In genomic region chr14:66508547-66508845, GRCh38 we compare ENCODE assay signal across 8 cellular contexts. TPM values are rescaled to one million over a fixed set of nuclear protein-coding genes. Genes with fewer than 3 reads are reported as not detected.
DNase-seq lines count a peak whose midpoint lies in the region; ATAC-seq, FAIRE-seq and TF ChIP-seq lines count a peak whose summit lies in the region.

No MANE protein-coding gene starts in this region.

- H3K27ac ChIP-seq in left lung, result peak overlapping the region; percentile 82 to 90
- peak overlapping the region; percentile 92 to 95 for H3K27ac ChIP-seq in tibial artery

- CTCF ChIA-PET in activated CD8-positive, alpha-beta memory T cell treated with anti-CD3 and anti-CD28 coated beads, Interleukin-2, amount 10 ng/mL, durations not matched to agents 7 days and 5 days (lab: Charles Lee), result interaction anchor here (0.7 to 1.9 kb wide), 2 partner anchors 10 to 149 kb away, joined by 3 to 12 read pairs; no protein-coding TSS in a partner anchor

- no peak for TF ChIP-seq POLR2A in H54 (IDR thresholded peaks at IDR 0.05; ENCODE audit: low read depth, low read length)

- TF ChIP-seq CTCF in left lung (IDR thresholded peaks at IDR 0.05), result no peak
- TF ChIP-seq CTCF in tibial artery (IDR thresholded peaks at IDR 0.05), result no peak

- no peak for DNase-seq in activated CD8-positive, alpha-beta memory T cell treated with anti-CD3 and anti-CD28 coated beads, Interleukin-2, amount 10 ng/mL, durations not matched to agents 7 days and 5 days
- DNase-seq in activated CD8-positive, alpha-beta memory T cell treated with anti-CD3 and anti-CD28 coated beads, Interleukin-2, amount 50 U/mL, for 4 hours, result no peak
- peak; percentile 8 for DNase-seq in activated T-helper 9 cell treated with anti-CD3 and anti-CD28 coated beads, Interleukin-2, amount 50 U/mL, for 16 hours (ENCODE audit: low read depth)
- DNase-seq in left lung (no peak), tibial artery (no peak), activated gamma-delta T cell treated with Interleukin-2 at 50 U/mL for 16 hours (no peak), H54 (ENCODE audit: insufficient read length, low spot score) (no peak)

- peak overlapping the region; percentile 75 for H3K27ac Mint-ChIP-seq in activated CD8-positive, alpha-beta memory T cell treated with anti-CD3 and anti-CD28 coated beads, Interleukin-2, amount 10 ng/mL, durations not matched to agents 7 days and 5 days

- peaks cover 10 to 27% of the 10 kb centered on the region in 2 donors for H3K4me1 ChIP-seq in left lung
- H3K4me1 ChIP-seq in tibial artery, result peaks cover 3 to 23% (median 8%) of the 10 kb centered on the region in 4 donors

- FAIRE-seq in H54 (lab: Jason Lieb, UNC), result no peak

- H3K36me3 ChIP-seq in left lung (no peaks in the 10 kb centered on the region), tibial artery (no peaks in the 10 kb centered on the region)

- peaks cover 56% of the 10 kb centered on the region for H3K27me3 Mint-ChIP-seq in activated CD8-positive, alpha-beta memory T cell treated with anti-CD3 and anti-CD28 coated beads, Interleukin-2, amount 10 ng/mL, durations not matched to agents 7 days and 5 days

- no peaks in the 10 kb centered on the region for H3K9me3 ChIP-seq in left lung
- no peaks in the 10 kb centered on the region for H3K9me3 ChIP-seq in tibial artery

- no peaks in the 10 kb centered on the region for H3K9me3 Mint-ChIP-seq in activated CD8-positive, alpha-beta memory T cell treated with anti-CD3 and anti-CD28 coated beads, Interleukin-2, amount 10 ng/mL, durations not matched to agents 7 days and 5 days (ENCODE audit: low read depth)

- ATAC-seq in activated CD8-positive, alpha-beta memory T cell treated with anti-CD3 and anti-CD28 coated beads, Interleukin-2, amount 10 ng/mL, durations not matched to agents 7 days and 5 days, result no peak
- ATAC-seq in left lung (no peak), HG02763 (IDR thresholded peaks at IDR 0.05; ENCODE audit: unreplicated experiment) (no peak)

- peak overlapping the region; percentile 66 to 86 for H3K4me3 ChIP-seq in left lung
- H3K4me3 ChIP-seq in tibial artery, result peak overlapping the region; percentile 92 to 93

- intact Hi-C loops in left lung (cut with DNase I), result no loop called here
- intact Hi-C loops in tibial artery (cut with DNase I; ENCODE audit: low total_unique reads), result loop anchor here (10.0 kb wide), 1 partner anchor 736 kb away; the partner anchor contains the start of gene PALS1

- H3K27me3 ChIP-seq in left lung, result peaks cover 0 to 18% of the 10 kb centered on the region in 2 donors
- H3K27me3 ChIP-seq in tibial artery, result no peaks in the 10 kb centered on the region

- H3K36me3 Mint-ChIP-seq in activated CD8-positive, alpha-beta memory T cell treated with anti-CD3 and anti-CD28 coated beads, Interleukin-2, amount 10 ng/mL, durations not matched to agents 7 days and 5 days, result no peaks in the 10 kb centered on the region

- H3K4me1 Mint-ChIP-seq in activated CD8-positive, alpha-beta memory T cell treated with anti-CD3 and anti-CD28 coated beads, Interleukin-2, amount 10 ng/mL, durations not matched to agents 7 days and 5 days, result peaks cover 31% of the 10 kb centered on the region

- H3K4me3 Mint-ChIP-seq in activated CD8-positive, alpha-beta memory T cell treated with anti-CD3 and anti-CD28 coated beads, Interleukin-2, amount 10 ng/mL, durations not matched to agents 7 days and 5 days, result peak overlapping the region; percentile 84

RNA-seq across cellular contexts. Expression of gene GPHN, which starts 0.5 kb away (rescaled TPM):
- total RNA-seq in activated CD8-positive, alpha-beta memory T cell treated with anti-CD3 and anti-CD28 coated beads, Interleukin-2, amount 10 ng/mL, durations not matched to agents 7 days and 5 days, result 10 to 100 TPM; 11.9 to 22.5 TPM
- total RNA-seq in left lung, result 10 to 100 TPM; 24.5 to 31.1 TPM

RNA-seq across cellular contexts. Expression of gene CCDC196, which starts 22.3 kb away (rescaled TPM):
- not detected for total RNA-seq in activated CD8-positive, alpha-beta memory T cell treated with anti-CD3 and anti-CD28 coated beads, Interleukin-2, amount 10 ng/mL, durations not matched to agents 7 days and 5 days
- total RNA-seq in left lung, result not detected
